In genomic region chr1:172971241-172971640, GRCh38 we compare ENCODE assay signal across 24 cellular contexts.
DNase-seq lines count a peak whose midpoint lies in the region; ATAC-seq and TF ChIP-seq lines count a peak whose summit lies in the region.
"Had no signal": no experiment of that assay in that cellular context is flagged by ENCODE, and none has a peak within 500 bp of the region (broad histone marks: within the 10 kb centered on the region; RNA-seq: fewer than 3 reads in every experiment).

No MANE protein-coding gene starts in this region.

- H3K9me2 ChIP-seq in hepatocyte (replicated peaks; ENCODE audit: insufficient read depth), result no peaks in the 10 kb centered on the region

- TF ChIP-seq CTCF in hepatocyte (IDR thresholded peaks at IDR 0.05; ENCODE audit: poor library complexity) (no peak), osteoblast (IDR thresholded peaks at IDR 0.05; ENCODE audit: extremely low read depth, low read depth, low read length) (no peak), upper lobe of left lung (IDR thresholded peaks at IDR 0.05) (no peak)

- 42% methylated on average over 4 of the region's 4 CpGs for WGBS in hepatocyte (ENCODE audit: low lambda C conversion rate, missing lambda C conversion rate)
- WGBS in upper lobe of left lung, 2 donors, result 64 to 84% methylated on average over 4 of the region's 4 CpGs

- H3K36me3 ChIP-seq in SJCRH30 (no peaks in the 10 kb centered on the region), hepatocyte (replicated peaks; ENCODE audit: insufficient read depth, low read depth) (no peaks in the 10 kb centered on the region), osteoblast (ENCODE audit: insufficient read depth, low read length) (no peaks in the 10 kb centered on the region), upper lobe of left lung (no peaks in the 10 kb centered on the region)

- H4K20me1 ChIP-seq in hepatocyte (ENCODE audit: insufficient read depth, poor library complexity, severe bottlenecking), result no peaks in the 10 kb centered on the region
- H4K20me1 ChIP-seq in osteoblast (ENCODE audit: insufficient read depth, low read length), result no peaks in the 10 kb centered on the region

- H3K4me3 ChIP-seq in SJCRH30 (no peak overlapping the region), hepatocyte (no peak overlapping the region), osteoblast (ENCODE audit: insufficient read depth, low read length) (no peak overlapping the region), upper lobe of left lung (no peak overlapping the region)
- H3K4me3 ChIP-seq: dorsolateral prefrontal cortex had no signal

- H3K4me2 ChIP-seq in hepatocyte, result no peak overlapping the region
- no peak overlapping the region for H3K4me2 ChIP-seq in osteoblast (ENCODE audit: insufficient read depth, low read length)

- H3K27me3 ChIP-seq in SJCRH30 (no peaks in the 10 kb centered on the region), hepatocyte (no peaks in the 10 kb centered on the region), osteoblast (ENCODE audit: insufficient read depth, low read length) (no peaks in the 10 kb centered on the region), upper lobe of left lung (no peaks in the 10 kb centered on the region)
- H3K27me3 ChIP-seq: dorsolateral prefrontal cortex had no signal

- 0 out of 2 replicates have a peak, but pooled peaks cover 2% of the 10 kb centered on the region for H3K9me3 ChIP-seq in SJCRH30 (replicated peaks)
- no peaks in the 10 kb centered on the region for H3K9me3 ChIP-seq in hepatocyte (ENCODE audit: low read depth)
- H3K9me3 ChIP-seq in osteoblast (ENCODE audit: low read depth, low read length), result no peaks in the 10 kb centered on the region
- no peaks in the 10 kb centered on the region for H3K9me3 ChIP-seq in upper lobe of left lung

- TF ChIP-seq EP300 in upper lobe of left lung (IDR thresholded peaks at IDR 0.05), result no peak

- peak overlapping the region; percentile 87 for H3K27ac ChIP-seq in SJCRH30
- peak overlapping the region; percentile 17 for H3K27ac ChIP-seq in hepatocyte
- H3K27ac ChIP-seq in osteoblast (ENCODE audit: low read depth, low read length), result no peak overlapping the region
- no peak overlapping the region for H3K27ac ChIP-seq in upper lobe of left lung
- H3K27ac ChIP-seq: dorsolateral prefrontal cortex had no signal

- TF ChIP-seq POLR2A in upper lobe of left lung (IDR thresholded peaks at IDR 0.05), result no peak

- DNase-seq in EH (ENCODE audit: low read depth), result peak; percentile 53
- peak; percentile 8 to 36 for DNase-seq in SJCRH30
- DNase-seq in hepatocyte (ENCODE audit: low spot score), result peak; percentile 7
- peak; percentile 58 for DNase-seq in osteoblast (ENCODE audit: insufficient read length, low spot score, missing footprints)
- no peak for DNase-seq in H4 (ENCODE audit: low spot score)
- DNase-seq in SIG-M5 (lab: John Stamatoyannopoulos, UW), result no peak
- no peak for DNase-seq in upper lobe of left lung
- DNase-seq in SK-N-DZ (ENCODE audit: low spot score), result no peak
- DNase-seq: activated CD4-positive, CD25-positive, alpha-beta regulatory T cell treated with anti-CD3 and anti-CD28 coated beads, Interleukin-2, amount 50 U/mL, for 72 hours; activated CD8-positive, alpha-beta T cell treated with anti-CD3 and anti-CD28 coated beads, Interleukin-2, amount 10 ng/mL, durations not matched to agents 7 days and 5 days; activated effector memory CD4-positive, alpha-beta T cell treated with Interleukin-2 at 50 U/mL for 16 hours; activated naive CD8-positive, alpha-beta T cell treated with anti-CD3 and anti-CD28 coated beads for 36 hours; activated T-cell treated with anti-CD3 and anti-CD28 coated beads for 4 hours; CD8-positive, alpha-beta memory T cell; dorsolateral prefrontal cortex; glutamatergic neuron; KBM-7; left cardiac atrium; MM.1S; naive thymus-derived CD4-positive, alpha-beta T cell; NCI-H2029; NCI-H526 treated with DMSO at 0.1 percent for 48 hours; nucleus accumbens; stimulated activated naive CD8-positive, alpha-beta T cell treated with anti-CD3 and anti-CD28 coated beads, Interleukin-15, Interleukin-2, amounts not matched to agents 100 U/mL and 50 U/mL, for 24 hours had no signal

- H3K79me2 ChIP-seq in hepatocyte, result no peaks in the 10 kb centered on the region
- no peaks in the 10 kb centered on the region for H3K79me2 ChIP-seq in osteoblast (ENCODE audit: insufficient read depth, low read length)

- no peak for ATAC-seq in upper lobe of left lung (ENCODE audit: low FRiP score in 2 of 2)
- ATAC-seq: activated CD8-positive, alpha-beta T cell treated with anti-CD3 and anti-CD28 coated beads, Interleukin-2, amount 10 ng/mL, durations not matched to agents 7 days and 5 days; left cardiac atrium; naive thymus-derived CD4-positive, alpha-beta T cell; stimulated activated naive CD8-positive, alpha-beta T cell treated with anti-CD3 and anti-CD28 coated beads, Interleukin-15, Interleukin-2, amounts not matched to agents 100 U/mL and 50 U/mL, for 24 hours had no signal

- no peak overlapping the region for H2AFZ ChIP-seq in hepatocyte
- H2AFZ ChIP-seq in osteoblast (ENCODE audit: low read length), result peak overlapping the region; percentile 10

- H3K4me1 ChIP-seq in SJCRH30 (peaks cover 48% of the 10 kb centered on the region), hepatocyte (ENCODE audit: insufficient read depth) (peaks cover 4% of the 10 kb centered on the region), osteoblast (ENCODE audit: insufficient read depth, low read length) (peaks cover 31% of the 10 kb centered on the region), upper lobe of left lung (no peaks in the 10 kb centered on the region)

Comparison
In these comparisons a context has a peak if more than half of its experiments do, and no peak if none do; other contexts are left out.
1. DNase-seq: peak in EH (single experiment), SJCRH30 (2 of 2), hepatocyte (single experiment) and osteoblast (single experiment); none in H4 (single experiment), SIG-M5 (single experiment), upper lobe of left lung (0 of 2) and SK-N-DZ (single experiment).
2. H3K27ac ChIP-seq: peak in SJCRH30 (single experiment) and hepatocyte (single experiment); none in osteoblast (single experiment) and upper lobe of left lung (0 of 4).